Comparison of ENCODE assay signal across 11 cellular contexts in genomic region chr3:15171096-15171495, GRCh38. TPM values are rescaled to one million over a fixed set of nuclear protein-coding genes. Genes with fewer than 3 reads are reported as not detected.
DNase-seq lines count a peak whose midpoint lies in the region; ATAC-seq, FAIRE-seq and TF ChIP-seq lines count a peak whose summit lies in the region.
"Had no signal": no experiment of that assay in that cellular context is flagged by ENCODE, and none has a peak within 500 bp of the region (broad histone marks: within the 10 kb centered on the region; RNA-seq: fewer than 3 reads in every experiment).

No MANE protein-coding gene starts in this region.

- RAD21 ChIA-PET in GM12878 (lab: Charles Lee; ENCODE audit: unreplicated experiment): interaction anchor here (0.8 to 2.7 kb wide), 2 partner anchors 9 to 108 kb away, joined by 3 to 10 read pairs; no protein-coding TSS in a partner anchor

- no peaks in the 10 kb centered on the region for H3K9me3 Mint-ChIP-seq in CD14-positive monocyte
- H3K9me3 Mint-ChIP-seq: T-helper 2 cell treated with Interferon-gamma antibody and Interleukin-4, amounts not matched to agents 5 μg/mL and 100 μg/mL, for 36 hours had no signal

- no peaks in the 10 kb centered on the region for H3K27me3 ChIP-seq in GM12878 (replicated peaks in 1 of 2; ENCODE audit: control insufficient read depth in 2 of 2, insufficient read depth in 2 of 2, low read length in 1 of 2)
- H3K27me3 ChIP-seq in testis: no peaks in the 10 kb centered on the region

- peaks cover 9% of the 10 kb centered on the region for H3K4me1 Mint-ChIP-seq in CD14-positive monocyte

- ATAC-seq in GM19463 (IDR thresholded peaks at IDR 0.05; ENCODE audit: unreplicated experiment) (peak; percentile 80), HG03342 (IDR thresholded peaks at IDR 0.05; ENCODE audit: unreplicated experiment) (peak; percentile 65), GM12878 (peak; percentile 97)

- H3K4me1 ChIP-seq in GM12878 (ENCODE audit: control insufficient read depth, insufficient read depth, low read length) (peaks cover 3% of the 10 kb centered on the region), testis (no peaks in the 10 kb centered on the region)
- H3K4me1 ChIP-seq: parathyroid adenoma had no signal

- H3K4me3 ChIP-seq in GM12878 (no peak overlapping the region), testis (no peak overlapping the region)

- no peak overlapping the region; the same call in 1 of the 2 replicates for H2AFZ ChIP-seq in GM12878 (ENCODE audit: control insufficient read depth, low read depth, low read length)
- H2AFZ ChIP-seq: parathyroid adenoma had no signal

- no peaks in the 10 kb centered on the region for H3K79me2 ChIP-seq in GM12878 (ENCODE audit: control insufficient read depth, insufficient read depth, low read length)
- H3K79me2 ChIP-seq: parathyroid adenoma had no signal

- H3K36me3 ChIP-seq in GM12878 (ENCODE audit: control insufficient read depth in 2 of 2, insufficient read depth in 2 of 2, low read length in 1 of 2): no peaks in the 10 kb centered on the region
- H3K36me3 ChIP-seq in testis (ENCODE audit: low read depth, missing control alignments): no peaks in the 10 kb centered on the region

- H3K9ac ChIP-seq in GM12878 (ENCODE audit: control insufficient read depth, insufficient read depth, low read length): no peak overlapping the region
- H3K9ac ChIP-seq: parathyroid adenoma had no signal

- TF ChIP-seq POLR2A in GM12878 (IDR thresholded peaks at IDR 0.05; ENCODE audit: low read depth, low read length) (no peak), testis (IDR thresholded peaks at IDR 0.05) (no peak)

- POLR2A ChIA-PET in GM12878 (lab: Charles Lee): interaction anchor here (0.6 to 1.3 kb wide), 2 partner anchors 9 to 370 kb away, joined by 4 to 7 read pairs; no protein-coding TSS in a partner anchor

- 0 out of 2 replicates have a peak overlapping the region, but pooled peaks have one; percentile 13 for H3K4me2 ChIP-seq in GM12878 (ENCODE audit: control insufficient read depth, insufficient read depth)

- no peak; a peak in 1 of 4 replicates for TF ChIP-seq EP300 in GM12878 (IDR thresholded peaks at IDR 0.05; ENCODE audit: borderline replicate concordance in 1 of 2, control insufficient read depth in 1 of 2, low read depth in 2 of 2, low read length in 2 of 2)

- TF ChIP-seq CTCF in GM10266 (IDR thresholded peaks at IDR 0.05; ENCODE audit: control insufficient read depth, insufficient read depth, low read depth, missing control alignments) (no peak), GM12878 (IDR thresholded peaks at IDR 0.05 in 2 of 3, conservative IDR thresholded peaks at IDR 0.05 in 1 of 3; ENCODE audit: control insufficient read depth in 2 of 3, extremely low read depth in 1 of 3, insufficient read depth in 1 of 3, low read depth in 3 of 3, low read length in 3 of 3) (no peak), testis (IDR thresholded peaks at IDR 0.05) (no peak), CD14-positive monocyte (IDR thresholded peaks at IDR 0.05) (no peak)

- peak; percentile 75 for FAIRE-seq in GM12878 (lab: Jason Lieb, UNC)

- no peaks in the 10 kb centered on the region for H4K20me1 ChIP-seq in GM12878 (ENCODE audit: control insufficient read depth, insufficient read depth)

- H3K27ac Mint-ChIP-seq in CD14-positive monocyte: no peak overlapping the region
- H3K27ac Mint-ChIP-seq: T-helper 2 cell treated with Interferon-gamma antibody and Interleukin-4, amounts not matched to agents 5 μg/mL and 100 μg/mL, for 36 hours had no signal

- WGBS in GM12878 (ENCODE audit: insufficient coverage, insufficient replicate concordance, low lambda C conversion rate, missing lambda C conversion rate): 1% methylated on average over 3 of the region's 3 CpGs
- 43 to 53% methylated on average over 3 of the region's 3 CpGs for WGBS in testis, 2 donors

- no peak for TF ChIP-seq RAD21 in GM12878 (IDR thresholded peaks at IDR 0.05; ENCODE audit: insufficient read depth, low read depth, low read length)

- H3K4me3 Mint-ChIP-seq in CD14-positive monocyte: no peak overlapping the region
- H3K4me3 Mint-ChIP-seq: T-helper 2 cell treated with Interferon-gamma antibody and Interleukin-4, amounts not matched to agents 5 μg/mL and 100 μg/mL, for 36 hours had no signal

- in situ Hi-C loops in GM12878 (cut with MboI): no loop called here

- BruUV-seq in GM12878 (replicated peaks; lab: Mats Ljungman, UMichigan): no TSS peak

- SMC1A ChIA-PET in GM12878 (lab: Charles Lee; ENCODE audit: uncharacterized antibody, unreplicated experiment): interaction anchor here (1.4 to 4.9 kb wide), 4 partner anchors 9 to 32 kb away, joined by 4 to 29 read pairs (median 5); no protein-coding TSS in a partner anchor

- no peaks in the 10 kb centered on the region for H3K36me3 Mint-ChIP-seq in CD14-positive monocyte

- CTCF ChIA-PET in GM12878 (lab: Yijun Ruan, JAX): interaction anchor here (0.6 to 2.9 kb wide), 5 partner anchors 10 to 350 kb away, joined by 3 to 16 read pairs (median 3); partner anchors contain the start of gene MRPS25

- H3K9me3 ChIP-seq in GM12878 (replicated peaks; ENCODE audit: control insufficient read depth, insufficient read depth, low read length): no peaks in the 10 kb centered on the region; the same call in 2 of the 3 replicates
- no peaks in the 10 kb centered on the region for H3K9me3 ChIP-seq in testis

- H3K27me3 Mint-ChIP-seq in CD14-positive monocyte (ENCODE audit: low read depth in 3 of 3): peaks cover 3 to 6% (median 3%) of the 10 kb centered on the region in 3 donors

- H3K27ac ChIP-seq in GM12878 (ENCODE audit: control insufficient read depth, insufficient read depth): no peak overlapping the region
- no peak overlapping the region for H3K27ac ChIP-seq in testis
- H3K27ac ChIP-seq: parathyroid adenoma had no signal

- DNase-seq in GM10266 (ENCODE audit: extremely low spot score) (peak; percentile 44), GM12878 (ENCODE audit: low read depth, low spot score) (peak; percentile 40), testis (no peak), CD14-positive monocyte (ENCODE audit: low spot score) (no peak), DMS114 treated with DMSO at 0.1 percent for 48 hours (lab: John Stamatoyannopoulos, UW; ENCODE audit: unreplicated experiment) (no peak), NCI-H524 treated with DMSO at 0.1 percent for 48 hours (lab: John Stamatoyannopoulos, UW) (no peak)
- DNase-seq: NCI-H1092 had no signal

- intact Hi-C loops in GM12878 (cut with micrococcal nuclease; ENCODE audit: unreplicated experiment) (no loop called here), testis (cut with DNase I; ENCODE audit: low total_unique reads) (no loop called here), CD14-positive monocyte (cut with micrococcal nuclease) (no loop called here)

TF ChIP-seq in GM12878, 131 proteins besides CTCF, POLR2A, EP300 and RAD21 (continues in another document):
- TF ChIP-seq NFYA (IDR thresholded peaks at IDR 0.05; ENCODE audit: borderline replicate concordance, low read depth, low read length) (no peak), IRF5 (IDR thresholded peaks at IDR 0.05; ENCODE audit: borderline replicate concordance) (no peak), SRF (IDR thresholded peaks at IDR 0.05; ENCODE audit: low read depth in 2 of 2, low read length in 2 of 2) (no peak), ZNF274 (IDR thresholded peaks at IDR 0.05; ENCODE audit: insufficient read depth, insufficient read length) (no peak)

RNA-seq across cellular contexts. Expression of gene CAPN7, which starts 35.0 kb away (rescaled TPM):
- total RNA-seq in GM12878 (2013; cell fraction: nucleolus; rRNA removed): 142 and 155 TPM in 2 replicates
- total RNA-seq in GM12878 (2014; rRNA removed) (16.5 and 19.9 TPM in 2 replicates), GM12878 (2014; rRNA removed; fragmentation: Illumina TruSeq; extraction: Trizol) (17.2 and 18.6 TPM in 2 replicates), GM12878 (2021) (19.2 and 24.4 TPM in 2 replicates), testis (10 to 100 TPM; 79.3 to 94.7 TPM)
- polyA plus RNA-seq in GM12878 (2011; ENCODE audit: low read depth): 6.1 TPM
- polyA plus RNA-seq in GM12878 (2011; rRNA removed) (24.6 and 41.2 TPM in 2 replicates), GM12878 (2014; fragmentation: Illumina TruSeq; extraction: Trizol) (19.2 and 25.4 TPM in 2 replicates), GM12878 (2014; fragmentation: Nextera tagmentation; extraction: Ambion mirVana) (1 to 10 TPM; 5.3 to 6.7 TPM), GM12878 (2014; rRNA removed) (13.4 and 15.2 TPM in 2 replicates), GM12878 (2016; fragmentation: Nextera tagmentation; extraction: Ambion mirVana) (10 to 100 TPM; 24.3 to 27.0 TPM), testis (ENCODE audit: insufficient read depth, low read depth, low replicate concordance) (31.0 TPM), CD14-positive monocyte (10 to 100 TPM; 11.7 to 14.7 TPM)
- 10.6 and 10.9 TPM in 2 replicates for polyA plus RNA-seq in GM12878 (2011; cell fraction: cytosol; rRNA removed)
- 37.1 and 54.9 TPM in 2 replicates for polyA plus RNA-seq in GM12878 (2011; cell fraction: nucleus; rRNA removed)
- polyA plus RNA-seq in GM12878 (2012): 10.0 and 13.8 TPM in 2 replicates
- polyA minus RNA-seq in GM12878 (2011; rRNA and poly(A)+ RNA removed): 15.8 and 20.5 TPM in 2 replicates
- 7.8 and 10.0 TPM in 2 replicates for polyA minus RNA-seq in GM12878 (2011; cell fraction: cytosol; rRNA and poly(A)+ RNA removed)
- polyA minus RNA-seq in GM12878 (2011; cell fraction: nucleus; rRNA and poly(A)+ RNA removed): 32.0 and 49.4 TPM in 2 replicates

Comparison
In these comparisons a context has a peak if more than half of its experiments do, and no peak if none do; other contexts are left out.
1. DNase-seq: peak in GM10266 (single experiment) and GM12878 (single experiment); none in testis (single experiment), CD14-positive monocyte (single experiment), DMS114 treated with DMSO at 0.1 percent for 48 hours (single experiment) and NCI-H524 treated with DMSO at 0.1 percent for 48 hours (single experiment).
2. Peak in every context shown above with its lines, with median percentiles within 50 percentile points of each other: ATAC-seq.